Comparison of ENCODE assay signal across 18 cellular contexts in the genomic region with DNA sequence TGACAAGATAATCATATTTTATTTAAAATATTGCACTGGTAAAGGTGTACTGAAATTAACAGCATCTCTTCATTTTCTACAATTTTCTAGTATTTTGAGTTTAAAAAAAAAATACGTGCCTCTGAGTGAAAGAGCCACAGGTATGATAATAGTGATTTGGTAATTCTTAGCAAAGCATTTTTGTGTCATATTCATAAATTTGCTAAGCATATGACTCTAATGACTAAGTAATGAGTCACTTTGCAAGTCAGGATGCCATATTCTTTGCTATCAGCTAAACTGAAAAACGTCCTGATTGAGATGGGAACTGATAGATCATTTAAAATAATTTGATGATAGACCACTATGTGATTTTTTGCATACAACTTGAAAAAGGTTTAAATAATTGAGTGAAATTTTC.
DNase-seq lines count a peak whose midpoint lies in the region; ATAC-seq, FAIRE-seq and TF ChIP-seq lines count a peak whose summit lies in the region.
"Had no signal": no experiment of that assay in that cellular context is flagged by ENCODE, and none has a peak within 500 bp of the region (broad histone marks: within the 10 kb centered on the region; RNA-seq: fewer than 3 reads in every experiment).

No MANE protein-coding gene starts in this region.

- no peak for TF ChIP-seq POLR2A in GM12878 (IDR thresholded peaks at IDR 0.05; ENCODE audit: low read depth, low read length)

- intact Hi-C loops in GM12878 (cut with micrococcal nuclease; ENCODE audit: unreplicated experiment): no loop called here

- FAIRE-seq in GM12878 (lab: Jason Lieb, UNC): no peak

- POLR2A ChIA-PET in GM12878 (lab: Charles Lee): no interaction called here

- H3K79me2 ChIP-seq in GM12878 (ENCODE audit: control insufficient read depth, insufficient read depth, low read length): no peaks in the 10 kb centered on the region

- no peaks in the 10 kb centered on the region for H4K20me1 ChIP-seq in GM12878 (ENCODE audit: control insufficient read depth, insufficient read depth)

- peak; percentile 39 for DNase-seq in EL
- DNase-seq in HCEC 1CT: peak; percentile 76
- no peak for DNase-seq in GM12878 (ENCODE audit: low read depth, low spot score)
- peak; percentile 34 for DNase-seq in fibroblast of mammary gland (ENCODE audit: low read depth)
- DNase-seq in stimulated activated CD4-positive, alpha-beta T cell treated with anti-CD3 and anti-CD28 coated beads, Interleukin-12 subunit alpha, Interleukin-12 subunit beta, amount 100 ng/mL, for 4 hours: no peak
- DNase-seq in medulla oblongata (ENCODE audit: extremely low spot score): no peak
- DNase-seq: AML-193, DND-41, GDM1, GM23248, MV-4-11, NCI-H187, NCI-H2107, NCI-H510A, NCI-H748 treated with DMSO at 0.1 percent for 48 hours, SW 1271 had no signal

- in situ Hi-C loops in GM12878 (cut with MboI): no loop called here

- SMC1A ChIA-PET in GM12878 (lab: Charles Lee; ENCODE audit: uncharacterized antibody, unreplicated experiment): no interaction called here

- H2AFZ ChIP-seq in GM12878 (ENCODE audit: control insufficient read depth, low read depth, low read length): no peak overlapping the region
- H2AFZ ChIP-seq: GM23248 had no signal

- H3K27ac ChIP-seq in GM12878 (ENCODE audit: control insufficient read depth, insufficient read depth): no peak overlapping the region
- H3K27ac ChIP-seq: GM23248, SJSA1 had no signal

- no peaks in the 10 kb centered on the region for H3K4me1 ChIP-seq in GM12878 (ENCODE audit: control insufficient read depth, insufficient read depth, low read length)

- 0% methylated on average over 2 of the region's 2 CpGs for WGBS in GM12878 (ENCODE audit: insufficient coverage, insufficient replicate concordance, low lambda C conversion rate, missing lambda C conversion rate)

- H3K9ac ChIP-seq in GM12878 (ENCODE audit: control insufficient read depth, insufficient read depth, low read length): no peak overlapping the region
- H3K9ac ChIP-seq: GM23248 had no signal

- no peak for TF ChIP-seq CTCF in GM12878 (IDR thresholded peaks at IDR 0.05 in 2 of 3, conservative IDR thresholded peaks at IDR 0.05 in 1 of 3; ENCODE audit: control insufficient read depth in 2 of 3, extremely low read depth in 1 of 3, insufficient read depth in 1 of 3, low read depth in 3 of 3, low read length in 3 of 3)
- no peak for TF ChIP-seq CTCF in fibroblast of mammary gland (conservative IDR thresholded peaks at IDR 0.05; ENCODE audit: control insufficient read depth, insufficient read depth, low read depth, low read length)

- H3K9me3 ChIP-seq in GM12878 (replicated peaks; ENCODE audit: control insufficient read depth, insufficient read depth, low read length): no peaks in the 10 kb centered on the region
- H3K9me3 ChIP-seq: SJSA1 had no signal

- ATAC-seq in GM12878 (no peak), HG02798 (IDR thresholded peaks at IDR 0.05; ENCODE audit: poor library complexity, unreplicated experiment) (no peak)

- no TSS peak for BruUV-seq in GM12878 (replicated peaks; lab: Mats Ljungman, UMichigan)

- TF ChIP-seq RAD21 in GM12878 (IDR thresholded peaks at IDR 0.05; ENCODE audit: insufficient read depth, low read depth, low read length): no peak

- H3K36me3 ChIP-seq in GM12878 (ENCODE audit: control insufficient read depth in 2 of 2, insufficient read depth in 2 of 2, low read length in 1 of 2): no peaks in the 10 kb centered on the region
- H3K36me3 ChIP-seq: SJSA1 had no signal

- H3K4me3 ChIP-seq in GM12878 (no peak overlapping the region), fibroblast of mammary gland (ENCODE audit: control insufficient read depth, low read depth, low read length) (no peak overlapping the region)
- H3K4me3 ChIP-seq: GM23248, SJSA1 had no signal

- no peaks in the 10 kb centered on the region for H3K27me3 ChIP-seq in GM12878 (replicated peaks in 1 of 2; ENCODE audit: control insufficient read depth in 2 of 2, insufficient read depth in 2 of 2, low read length in 1 of 2)

- CTCF ChIA-PET in GM12878 (lab: Yijun Ruan, JAX): no interaction called here

- H3K4me2 ChIP-seq in GM12878 (ENCODE audit: control insufficient read depth, insufficient read depth): no peak overlapping the region

- no peak for TF ChIP-seq EP300 in GM12878 (IDR thresholded peaks at IDR 0.05; ENCODE audit: borderline replicate concordance in 1 of 2, control insufficient read depth in 1 of 2, low read depth in 2 of 2, low read length in 2 of 2)

- RAD21 ChIA-PET in GM12878 (lab: Charles Lee; ENCODE audit: unreplicated experiment): no interaction called here

TF ChIP-seq in GM12878, 131 proteins besides CTCF, POLR2A, EP300 and RAD21:
- TF ChIP-seq TAF1 (IDR thresholded peaks at IDR 0.05; ENCODE audit: borderline replicate concordance, low read depth, low read length): no peak
- TF ChIP-seq, protein P1, sequence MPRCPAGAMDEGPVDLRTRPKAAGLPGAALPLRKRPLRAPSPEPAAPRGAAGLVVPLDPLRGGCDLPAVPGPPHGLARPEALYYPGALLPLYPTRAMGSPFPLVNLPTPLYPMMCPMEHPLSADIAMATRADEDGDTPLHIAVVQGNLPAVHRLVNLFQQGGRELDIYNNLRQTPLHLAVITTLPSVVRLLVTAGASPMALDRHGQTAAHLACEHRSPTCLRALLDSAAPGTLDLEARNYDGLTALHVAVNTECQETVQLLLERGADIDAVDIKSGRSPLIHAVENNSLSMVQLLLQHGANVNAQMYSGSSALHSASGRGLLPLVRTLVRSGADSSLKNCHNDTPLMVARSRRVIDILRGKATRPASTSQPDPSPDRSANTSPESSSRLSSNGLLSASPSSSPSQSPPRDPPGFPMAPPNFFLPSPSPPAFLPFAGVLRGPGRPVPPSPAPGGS (IDR thresholded peaks at IDR 0.05; ENCODE audit: borderline replicate concordance, insufficient read depth, low read depth, low read length, poor library complexity, severe bottlenecking): peak; percentile 56

Comparison
In these comparisons a context has a peak if more than half of its experiments do, and no peak if none do; other contexts are left out.
1. DNase-seq: peak in EL (single experiment), HCEC 1CT (single experiment) and fibroblast of mammary gland (single experiment); none in GM12878 (single experiment), stimulated activated CD4-positive, alpha-beta T cell treated with anti-CD3 and anti-CD28 coated beads, Interleukin-12 subunit alpha, Interleukin-12 subunit beta, amount 100 ng/mL, for 4 hours (single experiment) and medulla oblongata (single experiment).